ENCODE assay signal across 1 cellular context in the genomic region with DNA sequence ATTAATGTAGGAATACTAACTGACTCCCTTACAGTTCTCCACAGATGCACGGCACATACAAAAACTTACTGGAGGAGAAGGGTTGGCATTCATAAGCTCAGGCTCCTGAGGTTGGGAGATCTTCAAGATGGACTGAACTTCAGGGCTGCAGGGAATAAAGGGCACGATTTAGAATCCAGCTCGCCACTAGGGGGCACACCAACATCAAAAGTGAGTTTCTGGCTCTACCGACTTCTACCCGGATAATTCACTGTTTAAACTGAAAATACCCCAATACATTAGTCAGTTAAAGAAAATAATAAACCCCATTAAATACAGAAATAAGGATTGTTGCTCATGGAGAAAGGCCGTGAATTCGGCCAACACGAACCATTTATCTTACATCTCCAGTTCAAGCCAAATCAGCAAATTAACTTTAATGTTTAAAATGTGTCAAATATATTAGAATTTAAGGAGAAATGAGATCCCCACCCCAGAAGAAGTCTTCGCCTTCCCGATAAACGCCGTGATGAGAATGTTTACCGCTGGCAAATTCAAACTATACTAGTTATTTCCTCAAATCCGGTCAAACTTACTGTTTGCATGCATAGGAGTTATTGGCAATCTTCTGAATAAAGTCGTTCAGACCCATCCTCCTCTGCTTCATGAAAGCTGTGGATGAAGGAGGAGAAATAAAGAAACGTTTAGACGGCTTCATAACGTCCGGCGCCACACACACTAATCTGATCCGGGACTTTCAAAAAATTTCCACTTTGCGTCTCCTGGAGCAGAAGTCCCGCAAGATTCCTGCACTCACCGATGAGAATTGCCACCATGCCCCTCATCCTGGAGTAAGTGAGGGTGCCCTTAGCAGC.
TF ChIP-seq lines count a peak whose summit lies in the region.

No MANE protein-coding gene starts in this region.

TF ChIP-seq in GM23338, 12 proteins besides CTCF, POLR2A, EP300 and RAD21 (continued from another document):
- TF ChIP-seq, protein P1, sequence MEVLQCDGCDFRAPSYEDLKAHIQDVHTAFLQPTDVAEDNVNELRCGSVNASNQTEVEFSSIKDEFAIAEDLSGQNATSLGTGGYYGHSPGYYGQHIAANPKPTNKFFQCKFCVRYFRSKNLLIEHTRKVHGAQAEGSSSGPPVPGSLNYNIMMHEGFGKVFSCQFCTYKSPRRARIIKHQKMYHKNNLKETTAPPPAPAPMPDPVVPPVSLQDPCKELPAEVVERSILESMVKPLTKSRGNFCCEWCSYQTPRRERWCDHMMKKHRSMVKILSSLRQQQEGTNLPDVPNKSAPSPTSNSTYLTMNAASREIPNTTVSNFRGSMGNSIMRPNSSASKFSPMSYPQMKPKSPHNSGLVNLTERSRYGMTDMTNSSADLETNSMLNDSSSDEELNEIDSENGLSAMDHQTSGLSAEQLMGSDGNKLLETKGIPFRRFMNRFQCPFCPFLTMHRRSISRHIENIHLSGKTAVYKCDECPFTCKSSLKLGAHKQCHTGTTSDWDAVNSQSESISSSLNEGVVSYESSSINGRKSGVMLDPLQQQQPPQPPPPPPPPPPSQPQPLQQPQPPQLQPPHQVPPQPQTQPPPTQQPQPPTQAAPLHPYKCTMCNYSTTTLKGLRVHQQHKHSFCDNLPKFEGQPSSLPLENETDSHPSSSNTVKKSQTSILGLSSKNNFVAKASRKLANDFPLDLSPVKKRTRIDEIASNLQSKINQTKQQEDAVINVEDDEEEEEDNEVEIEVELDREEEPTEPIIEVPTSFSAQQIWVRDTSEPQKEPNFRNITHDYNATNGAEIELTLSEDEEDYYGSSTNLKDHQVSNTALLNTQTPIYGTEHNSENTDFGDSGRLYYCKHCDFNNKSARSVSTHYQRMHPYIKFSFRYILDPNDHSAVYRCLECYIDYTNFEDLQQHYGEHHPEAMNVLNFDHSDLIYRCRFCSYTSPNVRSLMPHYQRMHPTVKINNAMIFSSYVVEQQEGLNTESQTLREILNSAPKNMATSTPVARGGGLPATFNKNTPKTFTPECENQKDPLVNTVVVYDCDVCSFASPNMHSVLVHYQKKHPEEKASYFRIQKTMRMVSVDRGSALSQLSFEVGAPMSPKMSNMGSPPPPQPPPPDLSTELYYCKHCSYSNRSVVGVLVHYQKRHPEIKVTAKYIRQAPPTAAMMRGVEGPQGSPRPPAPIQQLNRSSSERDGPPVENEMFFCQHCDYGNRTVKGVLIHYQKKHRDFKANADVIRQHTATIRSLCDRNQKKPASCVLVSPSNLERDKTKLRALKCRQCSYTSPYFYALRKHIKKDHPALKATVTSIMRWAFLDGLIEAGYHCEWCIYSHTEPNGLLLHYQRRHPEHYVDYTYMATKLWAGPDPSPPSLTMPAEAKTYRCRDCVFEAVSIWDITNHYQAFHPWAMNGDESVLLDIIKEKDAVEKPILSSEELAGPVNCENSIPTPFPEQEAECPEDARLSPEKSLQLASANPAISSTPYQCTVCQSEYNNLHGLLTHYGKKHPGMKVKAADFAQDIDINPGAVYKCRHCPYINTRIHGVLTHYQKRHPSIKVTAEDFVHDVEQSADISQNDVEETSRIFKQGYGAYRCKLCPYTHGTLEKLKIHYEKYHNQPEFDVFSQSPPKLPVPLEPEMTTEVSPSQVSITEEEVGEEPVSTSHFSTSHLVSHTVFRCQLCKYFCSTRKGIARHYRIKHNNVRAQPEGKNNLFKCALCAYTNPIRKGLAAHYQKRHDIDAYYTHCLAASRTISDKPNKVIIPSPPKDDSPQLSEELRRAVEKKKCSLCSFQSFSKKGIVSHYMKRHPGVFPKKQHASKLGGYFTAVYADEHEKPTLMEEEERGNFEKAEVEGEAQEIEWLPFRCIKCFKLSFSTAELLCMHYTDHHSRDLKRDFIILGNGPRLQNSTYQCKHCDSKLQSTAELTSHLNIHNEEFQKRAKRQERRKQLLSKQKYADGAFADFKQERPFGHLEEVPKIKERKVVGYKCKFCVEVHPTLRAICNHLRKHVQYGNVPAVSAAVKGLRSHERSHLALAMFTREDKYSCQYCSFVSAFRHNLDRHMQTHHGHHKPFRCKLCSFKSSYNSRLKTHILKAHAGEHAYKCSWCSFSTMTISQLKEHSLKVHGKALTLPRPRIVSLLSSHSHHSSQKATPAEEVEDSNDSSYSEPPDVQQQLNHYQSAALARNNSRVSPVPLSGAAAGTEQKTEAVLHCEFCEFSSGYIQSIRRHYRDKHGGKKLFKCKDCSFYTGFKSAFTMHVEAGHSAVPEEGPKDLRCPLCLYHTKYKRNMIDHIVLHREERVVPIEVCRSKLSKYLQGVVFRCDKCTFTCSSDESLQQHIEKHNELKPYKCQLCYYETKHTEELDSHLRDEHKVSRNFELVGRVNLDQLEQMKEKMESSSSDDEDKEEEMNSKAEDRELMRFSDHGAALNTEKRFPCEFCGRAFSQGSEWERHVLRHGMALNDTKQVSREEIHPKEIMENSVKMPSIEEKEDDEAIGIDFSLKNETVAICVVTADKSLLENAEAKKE (CRISPR knock-in tag; IDR thresholded peaks at IDR 0.05): no peak
- TF ChIP-seq ZNF114 (CRISPR knock-in tag; IDR thresholded peaks at IDR 0.05) (no peak), STAT1 (IDR thresholded peaks at IDR 0.05; ENCODE audit: unreplicated experiment) (no peak), EZH2phosphoT487 (IDR thresholded peaks at IDR 0.05; ENCODE audit: unreplicated experiment) (no peak)
